17 cellular contexts compared by ENCODE assay signal in genomic region chr1:30742300-30742962, GRCh38. TPM values are rescaled to one million over a fixed set of nuclear protein-coding genes. Genes with fewer than 3 reads are reported as not detected.
DNase-seq lines count a peak whose midpoint lies in the region; ATAC-seq and TF ChIP-seq lines count a peak whose summit lies in the region.
"Had no signal": no experiment of that assay in that cellular context is flagged by ENCODE, and none has a peak within 500 bp of the region (broad histone marks: within the 10 kb centered on the region; RNA-seq: fewer than 3 reads in every experiment).

No MANE protein-coding gene starts in this region.

- H3K27me3 Mint-ChIP-seq in stimulated activated naive CD8-positive, alpha-beta T cell treated with anti-CD3 and anti-CD28 coated beads, Interleukin-15, Interleukin-2, amounts not matched to agents 100 ng/mL and 50 ng/mL, for 24 hours, result no peaks in the 10 kb centered on the region
- peaks cover 5% of the 10 kb centered on the region for H3K27me3 Mint-ChIP-seq in endothelial cell (ENCODE audit: unreplicated experiment)

- H3K27ac Mint-ChIP-seq in stimulated activated naive CD8-positive, alpha-beta T cell treated with anti-CD3 and anti-CD28 coated beads, Interleukin-15, Interleukin-2, amounts not matched to agents 100 ng/mL and 50 ng/mL, for 24 hours, result peak overlapping the region; percentile 97
- no peak overlapping the region for H3K27ac Mint-ChIP-seq in endothelial cell (ENCODE audit: unreplicated experiment)
- H3K27ac Mint-ChIP-seq: progenitor cell of endocrine pancreas had no signal

- no peak overlapping the region for H3K4me3 ChIP-seq in WERI-Rb-1 (ENCODE audit: low read depth, low read length)
- H3K4me3 ChIP-seq: left ventricle myocardium inferior had no signal

- no peaks in the 10 kb centered on the region for H3K9me3 Mint-ChIP-seq in stimulated activated naive CD8-positive, alpha-beta T cell treated with anti-CD3 and anti-CD28 coated beads, Interleukin-15, Interleukin-2, amounts not matched to agents 100 ng/mL and 50 ng/mL, for 24 hours
- no peaks in the 10 kb centered on the region for H3K9me3 Mint-ChIP-seq in endothelial cell (ENCODE audit: unreplicated experiment)

- no peaks in the 10 kb centered on the region for H3K36me3 ChIP-seq in WERI-Rb-1
- H3K36me3 ChIP-seq: left ventricle myocardium inferior had no signal

- TF ChIP-seq CTCF in WERI-Rb-1 (IDR thresholded peaks at IDR 0.05; ENCODE audit: low read depth, low read length) (no peak), endothelial cell (IDR thresholded peaks at IDR 0.05; ENCODE audit: unreplicated experiment) (no peak)

- DNase-seq in stimulated activated naive CD8-positive, alpha-beta T cell treated with anti-CD3 and anti-CD28 coated beads, Interleukin-15, Interleukin-2, amounts not matched to agents 100 U/mL and 50 U/mL, for 24 hours, result no peak
- no peak for DNase-seq in WERI-Rb-1
- no peak for DNase-seq in endothelial cell (ENCODE audit: low spot score)
- no peak for DNase-seq in RKO (ENCODE audit: low spot score)
- DNase-seq: activated CD8-positive, alpha-beta memory T cell treated with anti-CD3 and anti-CD28 coated beads, Interleukin-2, amount 50 U/mL, for 4 hours; caudate nucleus; DMS153; left ventricle myocardium inferior; NCI-H1436; OCI-M1 had no signal

- H3K27me3 ChIP-seq in WERI-Rb-1 (ENCODE audit: insufficient read depth, low read depth, severe bottlenecking), result no peaks in the 10 kb centered on the region

- peaks cover 100% of the 10 kb centered on the region for H3K4me1 Mint-ChIP-seq in stimulated activated naive CD8-positive, alpha-beta T cell treated with anti-CD3 and anti-CD28 coated beads, Interleukin-15, Interleukin-2, amounts not matched to agents 100 ng/mL and 50 ng/mL, for 24 hours (ENCODE audit: low read depth)
- peaks cover 49% of the 10 kb centered on the region for H3K4me1 Mint-ChIP-seq in endothelial cell (ENCODE audit: unreplicated experiment)

- no peak for ATAC-seq in stimulated activated naive CD8-positive, alpha-beta T cell treated with anti-CD3 and anti-CD28 coated beads, Interleukin-15, Interleukin-2, amounts not matched to agents 100 U/mL and 50 U/mL, for 24 hours
- no peak for ATAC-seq in GM18517 (IDR thresholded peaks at IDR 0.05; ENCODE audit: unreplicated experiment)
- ATAC-seq in HG02678 (IDR thresholded peaks at IDR 0.05; ENCODE audit: unreplicated experiment), result no peak
- no peak for ATAC-seq in GM18867 (IDR thresholded peaks at IDR 0.05; ENCODE audit: unreplicated experiment)

- no peaks in the 10 kb centered on the region for H3K9me3 ChIP-seq in WERI-Rb-1 (ENCODE audit: severe bottlenecking)
- H3K9me3 ChIP-seq: left ventricle myocardium inferior had no signal

- H3K4me3 Mint-ChIP-seq in stimulated activated naive CD8-positive, alpha-beta T cell treated with anti-CD3 and anti-CD28 coated beads, Interleukin-15, Interleukin-2, amounts not matched to agents 100 ng/mL and 50 ng/mL, for 24 hours, result peak overlapping the region; percentile 28
- H3K4me3 Mint-ChIP-seq in endothelial cell (ENCODE audit: unreplicated experiment), result peak overlapping the region; percentile 6

- H3K36me3 Mint-ChIP-seq in stimulated activated naive CD8-positive, alpha-beta T cell treated with anti-CD3 and anti-CD28 coated beads, Interleukin-15, Interleukin-2, amounts not matched to agents 100 ng/mL and 50 ng/mL, for 24 hours (ENCODE audit: low read depth), result peaks cover 70% of the 10 kb centered on the region
- peaks cover 29% of the 10 kb centered on the region for H3K36me3 Mint-ChIP-seq in endothelial cell (ENCODE audit: low read depth, unreplicated experiment)

- H3K27ac ChIP-seq in WERI-Rb-1, result peak overlapping the region; percentile 30
- H3K27ac ChIP-seq: left ventricle myocardium inferior had no signal

RNA-seq across cellular contexts. Expression of gene LAPTM5, which starts 15.1 kb away (rescaled TPM):
- total RNA-seq in endothelial cell (ENCODE audit: unreplicated experiment), result 80.5 TPM
- total RNA-seq: NCI-H460, progenitor cell of endocrine pancreas had no signal

RNA-seq across cellular contexts. Expression of gene MATN1, which starts 19.0 kb away (rescaled TPM):
- 1.7 TPM for total RNA-seq in endothelial cell (ENCODE audit: unreplicated experiment)
- total RNA-seq: left ventricle myocardium inferior, subcutaneous adipose tissue had no signal
